In genomic region chr17:81532490-81533287, GRCh38 we compare ENCODE assay signal across 26 cellular contexts. TPM values are rescaled to one million over a fixed set of nuclear protein-coding genes. Genes with fewer than 3 reads are reported as not detected.
"Had no signal": no experiment of that assay in that cellular context is flagged by ENCODE, and none has a peak within 500 bp of the region (broad histone marks: within the 10 kb centered on the region; RNA-seq: fewer than 3 reads in every experiment).

No MANE protein-coding gene starts in this region.

- H3K27ac ChIP-seq: adrenal gland, body of pancreas, colonic mucosa, gastrocnemius medialis, left lung, skin epidermis, thoracic aorta had no signal

- H3K27me3 ChIP-seq: body of pancreas had no signal

- H3K4me3 ChIP-seq: adrenal gland, body of pancreas, colonic mucosa, gastrocnemius medialis, left lung, lung, skin epidermis, thoracic aorta had no signal

- FAIRE-seq: islet of Langerhans had no signal

- H3K9me3 ChIP-seq: adrenal gland, body of pancreas, colonic mucosa, gastrocnemius medialis, left lung, thoracic aorta had no signal

- H3K36me3 ChIP-seq: adrenal gland, colonic mucosa, gastrocnemius medialis, left lung, thoracic aorta had no signal

- ATAC-seq: body of pancreas, gastrocnemius medialis, left lung, sciatic nerve had no signal

- DNase-seq: activated CD4-positive, alpha-beta T cell treated with anti-CD3 and anti-CD28 coated beads for 4 hours; activated CD4-positive, alpha-beta T cell treated with anti-CD3 and anti-CD28 coated beads, Interleukin-2, amount 50 U/mL, for 4 hours; activated effector memory CD4-positive, alpha-beta T cell treated with anti-CD3 and anti-CD28 coated beads, Interleukin-2, amount 50 U/mL, for 16 hours; activated naive CD4-positive, alpha-beta T cell treated with anti-CD3 and anti-CD28 coated beads for 36 hours; activated naive CD8-positive, alpha-beta T cell treated with anti-CD3 and anti-CD28 coated beads for 36 hours; activated T-cell treated with anti-CD3 and anti-CD28 coated beads for 4 hours; adrenal gland; aorta; body of pancreas; colonic mucosa; effector memory CD4-positive, alpha-beta T cell; erythroblast; gastrocnemius medialis; glutamatergic neuron; mesendoderm; natural killer cell; posterior cingulate gyrus; stimulated activated CD4-positive, alpha-beta T cell treated with anti-CD3 and anti-CD28 coated beads, Interleukin-12 subunit alpha, Interleukin-12 subunit beta, amount 100 ng/mL, for 4 hours; stimulated activated CD4-positive, alpha-beta T cell treated with anti-CD3 and anti-CD28 coated beads, Interleukin-4, amount 100 ng/mL, for 1 hour; trophoblast cell had no signal

RNA-seq across cellular contexts. Expression of gene FSCN2, which starts 4.5 kb away (rescaled TPM):
- total RNA-seq: activated naive CD4-positive, alpha-beta T cell treated with anti-CD3 and anti-CD28 coated beads for 36 hours had no signal
